In genomic region chr19:9531933-9532332, GRCh38 we compare ENCODE assay signal across 17 cellular contexts. TPM values are rescaled to one million over a fixed set of nuclear protein-coding genes. Genes with fewer than 3 reads are reported as not detected.
A peak's percentile ranks its signal among the peaks of the same experiment; 100 is the strongest.
DNase-seq lines count a peak whose midpoint lies in the region; ATAC-seq, FAIRE-seq and TF ChIP-seq lines count a peak whose summit lies in the region.
"Had no signal": no experiment of that assay in that cellular context is flagged by ENCODE, and none has a peak within 500 bp of the region (broad histone marks: within the 10 kb centered on the region; RNA-seq: fewer than 3 reads in every experiment).

No MANE protein-coding gene starts in this region.

- WGBS in HepG2 (ENCODE audit: low lambda C conversion rate) = 96% methylated on average over 4 of the region's 4 CpGs
- 90% methylated on average over 3 of the region's 4 CpGs for WGBS in right lobe of liver (ENCODE audit: insufficient coverage, low coverage, low lambda C conversion rate, missing lambda C conversion rate)
- 100% methylated on average over 4 of the region's 4 CpGs for WGBS in smooth muscle cell (ENCODE audit: low lambda C conversion rate)

- H3K4me1 ChIP-seq in HepG2 (ENCODE audit: insufficient read depth, low read length) (peaks cover 4% of the 10 kb centered on the region; the same call in 1 of the 2 replicates), right lobe of liver (no peaks in the 10 kb centered on the region), smooth muscle cell (ENCODE audit: low read depth) (no peaks in the 10 kb centered on the region)

- H4K20me1 ChIP-seq in HepG2 (ENCODE audit: insufficient read depth, low read length) (no peaks in the 10 kb centered on the region), smooth muscle cell (ENCODE audit: low read depth) (no peaks in the 10 kb centered on the region)

- POLR2A ChIA-PET in HepG2 (lab: Yijun Ruan, JAX) = no interaction called here

- TF ChIP-seq POLR2A in HepG2 (IDR thresholded peaks at IDR 0.05; ENCODE audit: insufficient read depth in 1 of 2, low read depth in 2 of 2, low read length in 2 of 2) = no peak
- TF ChIP-seq POLR2A in right lobe of liver (IDR thresholded peaks at IDR 0.05) = no peak

- H3K27me3 ChIP-seq in HepG2 (ENCODE audit: control insufficient read depth in 1 of 2, insufficient read depth in 2 of 2, low read length in 2 of 2) (no peaks in the 10 kb centered on the region), right lobe of liver (no peaks in the 10 kb centered on the region), brain microvascular endothelial cell (replicated peaks) (no peaks in the 10 kb centered on the region), smooth muscle cell (ENCODE audit: low read depth) (no peaks in the 10 kb centered on the region)

- no peak for TF ChIP-seq CTCF in HepG2 (CRISPR knock-in tag; IDR thresholded peaks at IDR 0.05)
- no peak for TF ChIP-seq CTCF in right lobe of liver (IDR thresholded peaks at IDR 0.05)
- TF ChIP-seq CTCF in brain microvascular endothelial cell (IDR thresholded peaks at IDR 0.05; ENCODE audit: low read depth, low read length, missing control alignments) = no peak
- TF ChIP-seq CTCF in smooth muscle cell (IDR thresholded peaks at IDR 0.05; ENCODE audit: borderline replicate concordance, insufficient read depth, poor library complexity, severe bottlenecking) = no peak

- BruUV-seq in HepG2 (replicated peaks; lab: Mats Ljungman, UMichigan) = no TSS peak

- H2AFZ ChIP-seq in HepG2 (ENCODE audit: low read length) (no peak overlapping the region), smooth muscle cell (ENCODE audit: low read depth) (no peak overlapping the region)
- H2AFZ ChIP-seq: PC-9 had no signal

- CTCF ChIA-PET in HepG2 (lab: Yijun Ruan, JAX; ENCODE audit: low intra/inter-chr PET ratio, low total read pairs) = no interaction called here

- ATAC-seq in HepG2 (no peak), right lobe of liver (no peak)

- no peak for TF ChIP-seq RAD21 in HepG2 (CRISPR knock-in tag; IDR thresholded peaks at IDR 0.05)

- intact Hi-C loops in HepG2 (cut with micrococcal nuclease; ENCODE audit: unreplicated experiment) (no loop called here), right lobe of liver (cut with DNase I) (no loop called here)

- no peak for FAIRE-seq in HepG2 (lab: Jason Lieb, UNC)
- FAIRE-seq in urothelium cell line (lab: Jason Lieb, UNC) = no peak
- FAIRE-seq: GM12892, TTC549 had no signal

- peaks cover 40 to 94% of the 10 kb centered on the region in 2 experiments for H3K36me3 ChIP-seq in HepG2 (replicated peaks in 1 of 2; ENCODE audit: control insufficient read depth in 1 of 2, insufficient read depth in 2 of 2, low read length in 2 of 2)
- peaks cover 0 to 75% (median 37%) of the 10 kb centered on the region in 4 donors for H3K36me3 ChIP-seq in right lobe of liver
- H3K36me3 ChIP-seq in brain microvascular endothelial cell (replicated peaks) = peaks cover 96% of the 10 kb centered on the region
- peaks cover 99% of the 10 kb centered on the region for H3K36me3 ChIP-seq in smooth muscle cell (ENCODE audit: low read depth)

- H3K9ac ChIP-seq in HepG2 (ENCODE audit: insufficient read depth, low read depth, low read length) = no peak overlapping the region
- no peak overlapping the region for H3K9ac ChIP-seq in smooth muscle cell (ENCODE audit: low read depth)

- no peak overlapping the region for H3K27ac ChIP-seq in HepG2 (ENCODE audit: extremely low read length, insufficient read depth, low read length)
- no peak overlapping the region for H3K27ac ChIP-seq in right lobe of liver
- no peak overlapping the region for H3K27ac ChIP-seq in brain microvascular endothelial cell
- no peak overlapping the region for H3K27ac ChIP-seq in smooth muscle cell (ENCODE audit: low read depth)
- H3K27ac ChIP-seq: left ventricle myocardium inferior, PC-9 had no signal

- in situ Hi-C loops in HepG2 (cut with HindIII; ENCODE audit: extremely low pct_ligation_motif_present, low pct_unique_long_range_greater_than_20kb) (no loop called here), brain microvascular endothelial cell (cut with HindIII; ENCODE audit: low pct_ligation_motif_present, low sequenced_read_pairs) (no loop called here)

- H3K4me2 ChIP-seq in HepG2 (ENCODE audit: low read depth, low read length) (no peak overlapping the region), smooth muscle cell (no peak overlapping the region)
- H3K4me2 ChIP-seq: PC-9 had no signal

- H3K4me3 ChIP-seq in HepG2 (replicated peaks in 1 of 3; ENCODE audit: insufficient read depth in 1 of 3, low read depth in 2 of 3, low read length in 3 of 3) = no peak overlapping the region
- H3K4me3 ChIP-seq in right lobe of liver = no peak overlapping the region
- no peak overlapping the region for H3K4me3 ChIP-seq in brain microvascular endothelial cell (ENCODE audit: low read depth, low read length)
- H3K4me3 ChIP-seq in smooth muscle cell = peak overlapping the region; percentile 7
- H3K4me3 ChIP-seq: left ventricle myocardium inferior had no signal

- peak; percentile 9 for DNase-seq in HepG2 (ENCODE audit: low spot score)
- no peak for DNase-seq in right lobe of liver
- peak; percentile 66 for DNase-seq in LHCN-M2 (ENCODE audit: low read depth)
- peak; percentile 12 for DNase-seq in brain microvascular endothelial cell
- no peak for DNase-seq in smooth muscle cell (lab: John Stamatoyannopoulos, UW; ENCODE audit: unreplicated experiment)
- DNase-seq in urothelium cell line (ENCODE audit: low spot score) = no peak
- no peak for DNase-seq in cortex of kidney (lab: John Stamatoyannopoulos, UW)
- DNase-seq in HuH-7 (ENCODE audit: low spot score) = no peak
- DNase-seq: activated effector memory CD4-positive, alpha-beta T cell treated with Interleukin-2 at 50 U/mL for 16 hours; anterior cingulate cortex; left ventricle myocardium inferior; NCI-H1092; NCI-H69; PC-9 had no signal

- H3K79me2 ChIP-seq in HepG2 (ENCODE audit: insufficient read depth, low read length) = no peaks in the 10 kb centered on the region
- H3K79me2 ChIP-seq in smooth muscle cell (ENCODE audit: low read depth) = peaks cover 18% of the 10 kb centered on the region

- H3K9me3 ChIP-seq in HepG2 (ENCODE audit: low read length) (peaks cover 49% of the 10 kb centered on the region), right lobe of liver (peaks cover 6 to 67% (median 33%) of the 10 kb centered on the region in 4 donors), smooth muscle cell (replicated peaks; ENCODE audit: low read depth) (peaks cover 78% of the 10 kb centered on the region)

- peaks cover 8% of the 10 kb centered on the region for H3F3A ChIP-seq in smooth muscle cell (ENCODE audit: low read depth)

- TF ChIP-seq EP300 in HepG2 (IDR thresholded peaks at IDR 0.05; ENCODE audit: low read depth in 2 of 2, low read length in 2 of 2) (no peak), HepG2 (CRISPR knock-in tag; IDR thresholded peaks at IDR 0.05; ENCODE audit: borderline replicate concordance) (no peak)

RNA-seq across cellular contexts. Expression of gene ZNF426, which starts 6.5 kb away (rescaled TPM):
- 14.9 and 20.6 TPM in 2 replicates for total RNA-seq in HepG2 (2016; rRNA removed; fragmentation: Illumina TruSeq; extraction: Trizol)
- 1.9 TPM in 2 replicates for total RNA-seq in HepG2 (2016; cell fraction: cytosol; rRNA removed; fragmentation: Illumina TruSeq; extraction: Trizol; ENCODE audit: low read depth)
- 13.9 and 20.1 TPM in 2 replicates for total RNA-seq in HepG2 (2016; cell fraction: insoluble cytoplasmic fraction; rRNA removed; fragmentation: Illumina TruSeq; extraction: Trizol)
- 6.3 and 6.5 TPM in 2 replicates for total RNA-seq in HepG2 (2016; cell fraction: membrane; rRNA removed; fragmentation: Illumina TruSeq; extraction: Trizol)
- 10.9 and 12.6 TPM in 2 replicates for total RNA-seq in HepG2 (2016; cell fraction: nucleus; rRNA removed; fragmentation: Illumina TruSeq; extraction: Trizol)
- 3.8 and 4.0 TPM in 2 replicates for polyA plus RNA-seq in HepG2 (2011; rRNA removed)
- polyA plus RNA-seq in HepG2 (2011; cell fraction: cytosol; rRNA removed) = 2.3 and 3.0 TPM in 2 replicates
- 3.2 and 4.7 TPM in 2 replicates for polyA plus RNA-seq in HepG2 (2011; cell fraction: nucleus; rRNA removed)
- 3.5 and 4.5 TPM in 2 replicates for polyA plus RNA-seq in HepG2 (2012)
- polyA plus RNA-seq in HepG2 (2016; cell fraction: cytosol; fragmentation: Illumina TruSeq; extraction: Trizol; ENCODE audit: low read depth) = 0.40 and 0.57 TPM in 2 replicates
- 6.6 and 7.9 TPM in 2 replicates for polyA plus RNA-seq in HepG2 (2016; cell fraction: insoluble cytoplasmic fraction; fragmentation: Illumina TruSeq; extraction: Trizol; ENCODE audit: low read depth)
- 1.2 and 1.7 TPM in 2 replicates for polyA plus RNA-seq in HepG2 (2016; cell fraction: membrane; fragmentation: Illumina TruSeq; extraction: Trizol; ENCODE audit: low read depth)
- 8.5 and 9.6 TPM in 2 replicates for polyA plus RNA-seq in HepG2 (2016; cell fraction: nucleus; fragmentation: Illumina TruSeq; extraction: Trizol; ENCODE audit: insufficient read depth, low read depth)
- 7.1 and 7.9 TPM in 2 replicates for polyA minus RNA-seq in HepG2 (2011; rRNA and poly(A)+ RNA removed; ENCODE audit: low replicate concordance)
- 6.6 and 7.6 TPM in 2 replicates for polyA minus RNA-seq in HepG2 (2011; cell fraction: cytosol; rRNA and poly(A)+ RNA removed)
- 15.1 and 16.7 TPM in 2 replicates for polyA minus RNA-seq in HepG2 (2011; cell fraction: nucleus; rRNA and poly(A)+ RNA removed)
- total RNA-seq in right lobe of liver = 1 to 10 TPM; 2.3 to 4.4 (median 2.5) TPM
- 10.3 and 13.9 TPM in 2 replicates for total RNA-seq in LHCN-M2 (2014; rRNA removed)
- polyA plus RNA-seq in LHCN-M2 (2012) = 3.8 TPM
- 13.2 and 21.0 TPM in 2 replicates for total RNA-seq in smooth muscle cell
- 8.1 and 12.7 TPM in 2 replicates for polyA plus RNA-seq in smooth muscle cell

RNA-seq across cellular contexts. Expression of gene ZNF560, which starts 33.5 kb away (rescaled TPM):
- not detected in 2 replicates for total RNA-seq in HepG2 (2016; rRNA removed; fragmentation: Illumina TruSeq; extraction: Trizol)
- total RNA-seq in HepG2 (2016; cell fraction: cytosol; rRNA removed; fragmentation: Illumina TruSeq; extraction: Trizol; ENCODE audit: low read depth) = not detected in 2 replicates
- not detected in 2 replicates for total RNA-seq in HepG2 (2016; cell fraction: insoluble cytoplasmic fraction; rRNA removed; fragmentation: Illumina TruSeq; extraction: Trizol)
- not detected in 2 replicates for total RNA-seq in HepG2 (2016; cell fraction: membrane; rRNA removed; fragmentation: Illumina TruSeq; extraction: Trizol)
- not detected in 2 replicates for total RNA-seq in HepG2 (2016; cell fraction: nucleus; rRNA removed; fragmentation: Illumina TruSeq; extraction: Trizol)
- polyA plus RNA-seq in HepG2 (2011; rRNA removed) = 0.04 TPM in 1 of 2 replicates, not detected in the other
- polyA plus RNA-seq in HepG2 (2011; cell fraction: cytosol; rRNA removed) = not detected in 2 replicates
- 0.14 TPM in 1 of 2 replicates, not detected in the other for polyA plus RNA-seq in HepG2 (2011; cell fraction: nucleus; rRNA removed)
- polyA plus RNA-seq in HepG2 (2012) = not detected in 2 replicates
- not detected in 2 replicates for polyA plus RNA-seq in HepG2 (2016; cell fraction: cytosol; fragmentation: Illumina TruSeq; extraction: Trizol; ENCODE audit: low read depth)
- not detected in 2 replicates for polyA plus RNA-seq in HepG2 (2016; cell fraction: insoluble cytoplasmic fraction; fragmentation: Illumina TruSeq; extraction: Trizol; ENCODE audit: low read depth)
- not detected in 2 replicates for polyA plus RNA-seq in HepG2 (2016; cell fraction: membrane; fragmentation: Illumina TruSeq; extraction: Trizol; ENCODE audit: low read depth)
- not detected in 2 replicates for polyA plus RNA-seq in HepG2 (2016; cell fraction: nucleus; fragmentation: Illumina TruSeq; extraction: Trizol; ENCODE audit: insufficient read depth, low read depth)
- polyA minus RNA-seq in HepG2 (2011; rRNA and poly(A)+ RNA removed; ENCODE audit: low replicate concordance) = not detected in 2 replicates
- not detected in 2 replicates for polyA minus RNA-seq in HepG2 (2011; cell fraction: cytosol; rRNA and poly(A)+ RNA removed)
- not detected in 2 replicates for polyA minus RNA-seq in HepG2 (2011; cell fraction: nucleus; rRNA and poly(A)+ RNA removed)
- total RNA-seq in right lobe of liver = not detected
- not detected in 2 replicates for total RNA-seq in LHCN-M2 (2014; rRNA removed)
- not detected for polyA plus RNA-seq in LHCN-M2 (2012)
- not detected in 2 replicates for total RNA-seq in smooth muscle cell
- not detected in 2 replicates for polyA plus RNA-seq in smooth muscle cell
- total RNA-seq: chondrocyte had no signal

RNA-seq across cellular contexts. Expression of gene ZNF121, which starts 52.4 kb away (rescaled TPM):
- 56.3 and 78.4 TPM in 2 replicates for total RNA-seq in HepG2 (2016; rRNA removed; fragmentation: Illumina TruSeq; extraction: Trizol)
- 36.0 and 37.2 TPM in 2 replicates for total RNA-seq in HepG2 (2016; cell fraction: cytosol; rRNA removed; fragmentation: Illumina TruSeq; extraction: Trizol; ENCODE audit: low read depth)
- 52.9 and 76.9 TPM in 2 replicates for total RNA-seq in HepG2 (2016; cell fraction: insoluble cytoplasmic fraction; rRNA removed; fragmentation: Illumina TruSeq; extraction: Trizol)
- 33.2 and 40.8 TPM in 2 replicates for total RNA-seq in HepG2 (2016; cell fraction: membrane; rRNA removed; fragmentation: Illumina TruSeq; extraction: Trizol)
- total RNA-seq in HepG2 (2016; cell fraction: nucleus; rRNA removed; fragmentation: Illumina TruSeq; extraction: Trizol) = 42.2 and 54.0 TPM in 2 replicates
- 7.8 and 9.3 TPM in 2 replicates for polyA plus RNA-seq in HepG2 (2011; rRNA removed)
- 2.3 and 4.6 TPM in 2 replicates for polyA plus RNA-seq in HepG2 (2011; cell fraction: cytosol; rRNA removed)
- 7.6 and 13.1 TPM in 2 replicates for polyA plus RNA-seq in HepG2 (2011; cell fraction: nucleus; rRNA removed)
- polyA plus RNA-seq in HepG2 (2012) = 12.0 and 12.6 TPM in 2 replicates
- polyA plus RNA-seq in HepG2 (2016; cell fraction: cytosol; fragmentation: Illumina TruSeq; extraction: Trizol; ENCODE audit: low read depth) = 1.3 and 1.9 TPM in 2 replicates
- polyA plus RNA-seq in HepG2 (2016; cell fraction: insoluble cytoplasmic fraction; fragmentation: Illumina TruSeq; extraction: Trizol; ENCODE audit: low read depth) = 11.0 and 11.4 TPM in 2 replicates
- polyA plus RNA-seq in HepG2 (2016; cell fraction: membrane; fragmentation: Illumina TruSeq; extraction: Trizol; ENCODE audit: low read depth) = 2.8 and 3.3 TPM in 2 replicates
- polyA plus RNA-seq in HepG2 (2016; cell fraction: nucleus; fragmentation: Illumina TruSeq; extraction: Trizol; ENCODE audit: insufficient read depth, low read depth) = 38.0 and 38.9 TPM in 2 replicates
- 11.0 and 19.0 TPM in 2 replicates for polyA minus RNA-seq in HepG2 (2011; rRNA and poly(A)+ RNA removed; ENCODE audit: low replicate concordance)
- 22.7 and 28.7 TPM in 2 replicates for polyA minus RNA-seq in HepG2 (2011; cell fraction: cytosol; rRNA and poly(A)+ RNA removed)
- polyA minus RNA-seq in HepG2 (2011; cell fraction: nucleus; rRNA and poly(A)+ RNA removed) = 21.2 and 33.4 TPM in 2 replicates
- total RNA-seq in right lobe of liver = 10 to 100 TPM; 11.5 to 15.2 (median 12.4) TPM
- total RNA-seq in LHCN-M2 (2014; rRNA removed) = 30.4 and 34.3 TPM in 2 replicates
- polyA plus RNA-seq in LHCN-M2 (2012) = 3.9 TPM
- 33.1 and 33.6 TPM in 2 replicates for total RNA-seq in smooth muscle cell
- 3.6 and 4.1 TPM in 2 replicates for polyA plus RNA-seq in smooth muscle cell

Comparison
In these comparisons a context has a peak if more than half of its experiments do, and no peak if none do; other contexts are left out.
1. DNase-seq: peak in HepG2 (single experiment), LHCN-M2 (single experiment) and brain microvascular endothelial cell (single experiment); none in right lobe of liver (0 of 3), smooth muscle cell (single experiment), urothelium cell line (single experiment), cortex of kidney (single experiment) and HuH-7 (single experiment).